In the genomic region with DNA sequence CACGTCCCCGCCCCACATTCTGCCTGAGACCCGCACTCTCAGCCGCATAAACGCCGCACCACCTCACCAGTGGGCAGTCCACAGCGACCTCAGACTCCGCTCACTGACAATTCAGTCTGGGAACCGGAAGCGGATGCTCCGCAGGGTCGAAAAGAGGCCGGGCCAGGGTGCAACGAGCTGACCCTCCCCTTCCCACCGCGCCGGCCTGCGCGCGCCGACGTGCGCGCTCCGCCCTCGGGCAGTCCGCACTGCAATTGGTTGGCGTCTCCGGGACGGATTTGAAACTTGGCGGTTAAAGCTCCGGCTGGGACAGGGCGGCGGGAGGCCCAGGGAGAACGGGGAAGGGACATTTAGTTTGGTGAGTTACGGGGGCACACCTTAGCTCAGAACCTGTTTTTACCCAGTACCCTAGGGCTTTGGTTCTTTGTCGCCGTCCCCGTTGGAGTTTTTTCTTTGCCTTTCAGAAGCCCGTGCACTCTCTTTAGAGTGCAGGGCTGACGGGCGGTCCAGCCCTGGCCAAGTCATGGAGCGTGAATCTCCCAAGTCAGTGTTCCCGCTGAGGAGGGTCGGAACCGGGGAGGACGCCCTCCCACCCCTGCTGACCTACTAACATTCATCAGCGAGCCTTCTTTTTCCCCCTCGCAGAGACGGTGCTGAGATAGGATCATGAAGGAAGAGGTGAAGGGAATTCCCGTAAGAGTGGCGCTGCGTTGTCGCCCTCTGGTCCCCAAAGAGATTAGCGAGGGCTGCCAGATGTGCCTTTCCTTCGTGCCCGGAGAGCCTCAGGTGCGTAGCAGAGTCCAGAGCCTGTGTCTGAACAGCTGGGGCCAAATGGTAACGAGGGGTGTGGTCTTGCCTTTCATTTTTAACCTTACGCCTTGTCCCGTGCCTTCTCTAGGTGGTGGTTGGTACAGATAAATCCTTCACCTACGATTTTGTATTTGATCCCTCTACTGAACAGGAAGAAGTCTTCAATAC, we compare ENCODE assay signal across 8 cellular contexts. TPM values are rescaled to one million over a fixed set of nuclear protein-coding genes. Genes with fewer than 3 reads are reported as not detected.
DNase-seq lines count a peak whose midpoint lies in the region; ATAC-seq and TF ChIP-seq lines count a peak whose summit lies in the region.

A gene with protein sequence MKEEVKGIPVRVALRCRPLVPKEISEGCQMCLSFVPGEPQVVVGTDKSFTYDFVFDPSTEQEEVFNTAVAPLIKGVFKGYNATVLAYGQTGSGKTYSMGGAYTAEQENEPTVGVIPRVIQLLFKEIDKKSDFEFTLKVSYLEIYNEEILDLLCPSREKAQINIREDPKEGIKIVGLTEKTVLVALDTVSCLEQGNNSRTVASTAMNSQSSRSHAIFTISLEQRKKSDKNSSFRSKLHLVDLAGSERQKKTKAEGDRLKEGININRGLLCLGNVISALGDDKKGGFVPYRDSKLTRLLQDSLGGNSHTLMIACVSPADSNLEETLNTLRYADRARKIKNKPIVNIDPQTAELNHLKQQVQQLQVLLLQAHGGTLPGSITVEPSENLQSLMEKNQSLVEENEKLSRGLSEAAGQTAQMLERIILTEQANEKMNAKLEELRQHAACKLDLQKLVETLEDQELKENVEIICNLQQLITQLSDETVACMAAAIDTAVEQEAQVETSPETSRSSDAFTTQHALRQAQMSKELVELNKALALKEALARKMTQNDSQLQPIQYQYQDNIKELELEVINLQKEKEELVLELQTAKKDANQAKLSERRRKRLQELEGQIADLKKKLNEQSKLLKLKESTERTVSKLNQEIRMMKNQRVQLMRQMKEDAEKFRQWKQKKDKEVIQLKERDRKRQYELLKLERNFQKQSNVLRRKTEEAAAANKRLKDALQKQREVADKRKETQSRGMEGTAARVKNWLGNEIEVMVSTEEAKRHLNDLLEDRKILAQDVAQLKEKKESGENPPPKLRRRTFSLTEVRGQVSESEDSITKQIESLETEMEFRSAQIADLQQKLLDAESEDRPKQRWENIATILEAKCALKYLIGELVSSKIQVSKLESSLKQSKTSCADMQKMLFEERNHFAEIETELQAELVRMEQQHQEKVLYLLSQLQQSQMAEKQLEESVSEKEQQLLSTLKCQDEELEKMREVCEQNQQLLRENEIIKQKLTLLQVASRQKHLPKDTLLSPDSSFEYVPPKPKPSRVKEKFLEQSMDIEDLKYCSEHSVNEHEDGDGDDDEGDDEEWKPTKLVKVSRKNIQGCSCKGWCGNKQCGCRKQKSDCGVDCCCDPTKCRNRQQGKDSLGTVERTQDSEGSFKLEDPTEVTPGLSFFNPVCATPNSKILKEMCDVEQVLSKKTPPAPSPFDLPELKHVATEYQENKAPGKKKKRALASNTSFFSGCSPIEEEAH (plus strand): TSS at position 312 of the 978 bp plus-strand sequence. CDS start 355 bp downstream, at position 667.
A gene with protein sequence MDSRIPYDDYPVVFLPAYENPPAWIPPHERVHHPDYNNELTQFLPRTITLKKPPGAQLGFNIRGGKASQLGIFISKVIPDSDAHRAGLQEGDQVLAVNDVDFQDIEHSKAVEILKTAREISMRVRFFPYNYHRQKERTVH (minus strand): TSS at position 135 of the 978 bp plus-strand sequence. CDS start 586 bp downstream, outside the sequence.

- ATAC-seq in HG02571 (IDR thresholded peaks at IDR 0.05; ENCODE audit: unreplicated experiment) (peak; percentile 95), heart left ventricle (peak; percentile 97 to 100 (median 100)), upper lobe of left lung (ENCODE audit: low FRiP score in 2 of 2) (peak; percentile 96 to 100)
- peak; percentile 99 for ATAC-seq in activated naive CD8-positive, alpha-beta T cell treated with anti-CD3 and anti-CD28 coated beads, Interleukin-2, amount 50 U/mL, for 24 hours

- peak; percentile 81 for TF ChIP-seq POLR2A in GM10847 (IDR thresholded peaks at IDR 0.05; ENCODE audit: extremely low read depth, insufficient read length)
- TF ChIP-seq POLR2A in NB4 (IDR thresholded peaks at IDR 0.05; ENCODE audit: extremely low read depth, insufficient read length): peak; percentile 56
- TF ChIP-seq POLR2A in heart left ventricle (IDR thresholded peaks at IDR 0.05): peak in 1 of 2 donors; percentile 34
- peak in 1 of 4 donors; percentile 40 for TF ChIP-seq POLR2A in upper lobe of left lung (IDR thresholded peaks at IDR 0.05)

- DNase-seq in NB4 (ENCODE audit: low read depth) (peak; percentile 89), SW480 (ENCODE audit: low spot score) (peak; percentile 81), heart left ventricle (peak; percentile 82 to 90 (median 84)), posterior cingulate gyrus (peak; percentile 52 to 96 (median 70)), upper lobe of left lung (peak; percentile 82 to 96)
- DNase-seq in activated naive CD8-positive, alpha-beta T cell treated with anti-CD3 and anti-CD28 coated beads, Interleukin-2, amount 50 U/mL, for 24 hours: peak; percentile 80

- WGBS in heart left ventricle, 4 donors: 0 to 36% (median 14%) methylated on average over 39 to 62 of the region's 62 CpGs
- 2 to 42% methylated on average over 10 to 62 of the region's 62 CpGs for WGBS in upper lobe of left lung, 2 donors

- peak within 1 kb of the TSS; percentile 75 for H3K27ac Mint-ChIP-seq in activated naive CD8-positive, alpha-beta T cell treated with anti-CD3 and anti-CD28 coated beads, Interleukin-2, amount 50 U/mL, for 24 hours

- H3K36me3 ChIP-seq in heart left ventricle (peaks cover 0 to 26% (median 7%) of the 10 kb centered on the region in 9 donors), upper lobe of left lung (peaks cover 0 to 9% (median 4%) of the 10 kb centered on the region in 4 donors)

- H3K4me1 ChIP-seq in heart left ventricle (peaks cover 0 to 18% (median 6%) of the 10 kb centered on the region in 12 donors), upper lobe of left lung (peaks cover 4 to 12% (median 5%) of the 10 kb centered on the region in 4 donors)

- TF ChIP-seq CTCF in NB4 (IDR thresholded peaks at IDR 0.05; ENCODE audit: low read depth, low read length): no peak
- no peak for TF ChIP-seq CTCF in heart left ventricle (IDR thresholded peaks at IDR 0.05)
- no peak for TF ChIP-seq CTCF in upper lobe of left lung (IDR thresholded peaks at IDR 0.05)

- intact Hi-C loops in heart left ventricle (cut with DNase I) (loop anchor here in 4 of 10 donors (5.0 to 10.0 kb wide), 4 partner anchors 135 to 155 kb away; a partner anchor contains a TSS), posterior cingulate gyrus (cut with DNase I) (no loop called here)

- no peaks in the 10 kb centered on the region for H3K9me3 Mint-ChIP-seq in activated naive CD8-positive, alpha-beta T cell treated with anti-CD3 and anti-CD28 coated beads, Interleukin-2, amount 50 U/mL, for 24 hours

- H3K27me3 Mint-ChIP-seq in activated naive CD8-positive, alpha-beta T cell treated with anti-CD3 and anti-CD28 coated beads, Interleukin-2, amount 50 U/mL, for 24 hours: no peaks in the 10 kb centered on the region

- H3K27ac ChIP-seq in heart left ventricle (peak within 1 kb of the TSS in 11 of 12 donors; percentile 48 to 83 (median 69)), upper lobe of left lung (peak within 1 kb of the TSS; percentile 15 to 77 (median 70))

- TF ChIP-seq EP300 in upper lobe of left lung (IDR thresholded peaks at IDR 0.05): no peak

- peak within 1 kb of the TSS; percentile 91 for H3K4me3 Mint-ChIP-seq in activated naive CD8-positive, alpha-beta T cell treated with anti-CD3 and anti-CD28 coated beads, Interleukin-2, amount 50 U/mL, for 24 hours

- peaks cover 19% of the 10 kb centered on the region for H3K4me1 Mint-ChIP-seq in activated naive CD8-positive, alpha-beta T cell treated with anti-CD3 and anti-CD28 coated beads, Interleukin-2, amount 50 U/mL, for 24 hours

- H3K36me3 Mint-ChIP-seq in activated naive CD8-positive, alpha-beta T cell treated with anti-CD3 and anti-CD28 coated beads, Interleukin-2, amount 50 U/mL, for 24 hours (ENCODE audit: low read depth): peaks cover 12% of the 10 kb centered on the region

- H3K4me3 ChIP-seq in NB4 (ENCODE audit: low read depth, low read length) (peak within 1 kb of the TSS; percentile 75), heart left ventricle (peak within 1 kb of the TSS; percentile 29 to 86 (median 59)), upper lobe of left lung (peak within 1 kb of the TSS; percentile 21 to 66 (median 52))

- peaks cover 0 to 6% (median 0%) of the 10 kb centered on the region in 9 donors for H3K27me3 ChIP-seq in heart left ventricle
- H3K27me3 ChIP-seq in upper lobe of left lung: no peaks in the 10 kb centered on the region

- H3K9me3 ChIP-seq in heart left ventricle: no peaks in the 10 kb centered on the region
- no peaks in the 10 kb centered on the region for H3K9me3 ChIP-seq in upper lobe of left lung

RNA-seq across cellular contexts. Expression of the first gene that starts in this region (rescaled TPM):
- total RNA-seq in heart left ventricle (1 to 10 TPM in 1 of 9 donors, under 1 TPM in 7, not detected in 1; 0.06 to 4.1 (median 0.25) TPM), upper lobe of left lung (1 to 10 TPM in 3 of 6 donors, under 1 TPM in 3; under 0.01 to 2.6 (median 0.69) TPM)
- polyA plus RNA-seq in heart left ventricle: under 1 TPM in 1 of 2 donors, not detected in 1; 0.04 TPM

RNA-seq across cellular contexts. Expression of the second gene that starts in this region (rescaled TPM):
- total RNA-seq in heart left ventricle (10 to 100 TPM; 27.1 to 51.4 (median 36.7) TPM), upper lobe of left lung (10 to 100 TPM; 12.1 to 28.4 (median 21.4) TPM)
- polyA plus RNA-seq in heart left ventricle: 10 to 100 TPM; 39.1 to 57.3 TPM

Comparison
In these comparisons a context has a peak if more than half of its experiments do, and no peak if none do; other contexts are left out.
1. Peak in every context shown above with its lines: DNase-seq, ATAC-seq, H3K4me3 ChIP-seq and H3K27ac ChIP-seq.